Comparison of ENCODE assay signal across 1 cellular context in the genomic region with DNA sequence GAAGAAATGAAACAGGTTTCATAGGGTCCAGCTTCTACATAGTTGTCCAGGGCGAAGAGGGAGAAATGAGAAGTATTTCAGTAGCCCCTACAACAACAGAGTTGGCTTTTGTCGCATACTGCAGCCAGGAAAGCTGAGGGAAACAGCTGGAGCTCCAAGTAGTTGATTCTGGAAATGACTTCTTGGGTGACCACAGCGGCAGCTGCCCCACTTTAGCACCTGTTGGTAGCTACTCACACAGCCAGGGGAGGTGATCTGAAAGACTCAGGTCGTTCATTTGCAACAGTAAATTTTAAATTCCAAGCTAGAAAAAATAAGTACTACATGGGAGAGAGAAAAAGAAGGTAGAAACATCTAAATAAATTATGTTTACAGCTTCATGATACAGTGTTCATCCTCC.
TF ChIP-seq lines count a peak whose summit lies in the region.

No MANE protein-coding gene starts in this region.

TF ChIP-seq in GM12878, 131 proteins besides CTCF, POLR2A, EP300 and RAD21:
- TF ChIP-seq BACH1 (IDR thresholded peaks at IDR 0.05; ENCODE audit: borderline replicate concordance) (no peak), RB1 (IDR thresholded peaks at IDR 0.05; ENCODE audit: borderline replicate concordance) (no peak), MTA2 (IDR thresholded peaks at IDR 0.05; ENCODE audit: low read depth) (no peak), TCF12 (IDR thresholded peaks at IDR 0.05; ENCODE audit: low read depth, low read length) (peak; percentile 85), HCFC1 (IDR thresholded peaks at IDR 0.05; ENCODE audit: low read length) (no peak), NRF1 (conservative IDR thresholded peaks at IDR 0.05; ENCODE audit: low read depth, low read length) (no peak), CREB1 (IDR thresholded peaks at IDR 0.05; ENCODE audit: low read depth) (no peak), CBFB (IDR thresholded peaks at IDR 0.05; ENCODE audit: low read depth) (no peak), TCF3 (IDR thresholded peaks at IDR 0.05; ENCODE audit: borderline replicate concordance, insufficient read depth, low read depth, low read length) (peak; percentile 39; the same call in 1 of the 2 replicates)
- TF ChIP-seq, protein P1, sequence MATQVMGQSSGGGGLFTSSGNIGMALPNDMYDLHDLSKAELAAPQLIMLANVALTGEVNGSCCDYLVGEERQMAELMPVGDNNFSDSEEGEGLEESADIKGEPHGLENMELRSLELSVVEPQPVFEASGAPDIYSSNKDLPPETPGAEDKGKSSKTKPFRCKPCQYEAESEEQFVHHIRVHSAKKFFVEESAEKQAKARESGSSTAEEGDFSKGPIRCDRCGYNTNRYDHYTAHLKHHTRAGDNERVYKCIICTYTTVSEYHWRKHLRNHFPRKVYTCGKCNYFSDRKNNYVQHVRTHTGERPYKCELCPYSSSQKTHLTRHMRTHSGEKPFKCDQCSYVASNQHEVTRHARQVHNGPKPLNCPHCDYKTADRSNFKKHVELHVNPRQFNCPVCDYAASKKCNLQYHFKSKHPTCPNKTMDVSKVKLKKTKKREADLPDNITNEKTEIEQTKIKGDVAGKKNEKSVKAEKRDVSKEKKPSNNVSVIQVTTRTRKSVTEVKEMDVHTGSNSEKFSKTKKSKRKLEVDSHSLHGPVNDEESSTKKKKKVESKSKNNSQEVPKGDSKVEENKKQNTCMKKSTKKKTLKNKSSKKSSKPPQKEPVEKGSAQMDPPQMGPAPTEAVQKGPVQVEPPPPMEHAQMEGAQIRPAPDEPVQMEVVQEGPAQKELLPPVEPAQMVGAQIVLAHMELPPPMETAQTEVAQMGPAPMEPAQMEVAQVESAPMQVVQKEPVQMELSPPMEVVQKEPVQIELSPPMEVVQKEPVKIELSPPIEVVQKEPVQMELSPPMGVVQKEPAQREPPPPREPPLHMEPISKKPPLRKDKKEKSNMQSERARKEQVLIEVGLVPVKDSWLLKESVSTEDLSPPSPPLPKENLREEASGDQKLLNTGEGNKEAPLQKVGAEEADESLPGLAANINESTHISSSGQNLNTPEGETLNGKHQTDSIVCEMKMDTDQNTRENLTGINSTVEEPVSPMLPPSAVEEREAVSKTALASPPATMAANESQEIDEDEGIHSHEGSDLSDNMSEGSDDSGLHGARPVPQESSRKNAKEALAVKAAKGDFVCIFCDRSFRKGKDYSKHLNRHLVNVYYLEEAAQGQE (IDR thresholded peaks at IDR 0.05; ENCODE audit: low read depth, low read length), result no peak
- TF ChIP-seq, protein P2, sequence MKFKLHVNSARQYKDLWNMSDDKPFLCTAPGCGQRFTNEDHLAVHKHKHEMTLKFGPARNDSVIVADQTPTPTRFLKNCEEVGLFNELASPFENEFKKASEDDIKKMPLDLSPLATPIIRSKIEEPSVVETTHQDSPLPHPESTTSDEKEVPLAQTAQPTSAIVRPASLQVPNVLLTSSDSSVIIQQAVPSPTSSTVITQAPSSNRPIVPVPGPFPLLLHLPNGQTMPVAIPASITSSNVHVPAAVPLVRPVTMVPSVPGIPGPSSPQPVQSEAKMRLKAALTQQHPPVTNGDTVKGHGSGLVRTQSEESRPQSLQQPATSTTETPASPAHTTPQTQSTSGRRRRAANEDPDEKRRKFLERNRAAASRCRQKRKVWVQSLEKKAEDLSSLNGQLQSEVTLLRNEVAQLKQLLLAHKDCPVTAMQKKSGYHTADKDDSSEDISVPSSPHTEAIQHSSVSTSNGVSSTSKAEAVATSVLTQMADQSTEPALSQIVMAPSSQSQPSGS (IDR thresholded peaks at IDR 0.05; ENCODE audit: low read length), result no peak
TF ChIP-seq in GM12878: peak in this region for 2.
